ENCODE assay signal across 1 cellular context in the genomic region with DNA sequence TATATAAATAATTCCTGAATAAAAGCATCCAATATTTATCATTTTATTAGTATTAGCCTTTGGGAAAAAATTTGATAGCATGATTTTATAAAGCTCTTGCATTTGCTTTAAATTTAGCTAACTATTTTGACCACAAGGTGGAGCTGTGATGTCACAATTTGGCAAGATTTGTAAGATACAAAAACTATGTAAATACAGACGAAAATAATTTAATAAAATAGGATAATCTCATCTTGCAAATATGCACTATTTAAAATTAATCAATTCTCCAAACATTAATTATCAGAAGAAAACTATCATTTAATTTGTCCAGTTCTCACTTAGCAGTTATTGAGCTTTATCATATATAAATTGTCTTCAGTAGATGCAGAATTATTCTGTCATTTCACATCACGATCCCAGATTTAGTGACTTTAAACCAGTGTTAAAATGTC.
TF ChIP-seq lines count a peak whose summit lies in the region.

No MANE protein-coding gene starts in this region.

TF ChIP-seq in GM23338, 12 proteins besides CTCF, POLR2A, EP300 and RAD21 (continued from another document):
- TF ChIP-seq ZNF462 (CRISPR knock-in tag; IDR thresholded peaks at IDR 0.05) (no peak), STAT1 (IDR thresholded peaks at IDR 0.05; ENCODE audit: unreplicated experiment) (no peak), ZNF114 (CRISPR knock-in tag; IDR thresholded peaks at IDR 0.05) (no peak), REST (IDR thresholded peaks at IDR 0.05; ENCODE audit: unreplicated experiment) (no peak), EZH2phosphoT487 (IDR thresholded peaks at IDR 0.05; ENCODE audit: unreplicated experiment) (no peak), EZH2 (IDR thresholded peaks at IDR 0.05; ENCODE audit: low read depth, unreplicated experiment) (no peak), POLR2AphosphoS5 (IDR thresholded peaks at IDR 0.05; ENCODE audit: low read depth) (no peak)
